1 cellular context compared by ENCODE assay signal in genomic region chr14:77616454-77617229, GRCh38.
TF ChIP-seq lines count a peak whose summit lies in the region.

A gene with protein sequence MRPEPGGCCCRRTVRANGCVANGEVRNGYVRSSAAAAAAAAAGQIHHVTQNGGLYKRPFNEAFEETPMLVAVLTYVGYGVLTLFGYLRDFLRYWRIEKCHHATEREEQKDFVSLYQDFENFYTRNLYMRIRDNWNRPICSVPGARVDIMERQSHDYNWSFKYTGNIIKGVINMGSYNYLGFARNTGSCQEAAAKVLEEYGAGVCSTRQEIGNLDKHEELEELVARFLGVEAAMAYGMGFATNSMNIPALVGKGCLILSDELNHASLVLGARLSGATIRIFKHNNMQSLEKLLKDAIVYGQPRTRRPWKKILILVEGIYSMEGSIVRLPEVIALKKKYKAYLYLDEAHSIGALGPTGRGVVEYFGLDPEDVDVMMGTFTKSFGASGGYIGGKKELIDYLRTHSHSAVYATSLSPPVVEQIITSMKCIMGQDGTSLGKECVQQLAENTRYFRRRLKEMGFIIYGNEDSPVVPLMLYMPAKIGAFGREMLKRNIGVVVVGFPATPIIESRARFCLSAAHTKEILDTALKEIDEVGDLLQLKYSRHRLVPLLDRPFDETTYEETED (minus strand): TSS chr14:77616637. CDS start chr14:77616579, 58 bp downstream.

TF ChIP-seq in K562, 482 proteins besides CTCF, POLR2A, EP300 and RAD21 (continued from another document and continues in another):
- TF ChIP-seq, protein P1, sequence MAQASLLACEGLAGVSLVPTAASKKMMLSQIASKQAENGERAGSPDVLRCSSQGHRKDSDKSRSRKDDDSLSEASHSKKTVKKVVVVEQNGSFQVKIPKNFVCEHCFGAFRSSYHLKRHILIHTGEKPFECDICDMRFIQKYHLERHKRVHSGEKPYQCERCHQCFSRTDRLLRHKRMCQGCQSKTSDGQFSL (CRISPR knock-in tag; IDR thresholded peaks at IDR 0.05): no peak
- TF ChIP-seq, protein P1 (tag; IDR thresholded peaks at IDR 0.05): no peak
- TF ChIP-seq, protein P2, sequence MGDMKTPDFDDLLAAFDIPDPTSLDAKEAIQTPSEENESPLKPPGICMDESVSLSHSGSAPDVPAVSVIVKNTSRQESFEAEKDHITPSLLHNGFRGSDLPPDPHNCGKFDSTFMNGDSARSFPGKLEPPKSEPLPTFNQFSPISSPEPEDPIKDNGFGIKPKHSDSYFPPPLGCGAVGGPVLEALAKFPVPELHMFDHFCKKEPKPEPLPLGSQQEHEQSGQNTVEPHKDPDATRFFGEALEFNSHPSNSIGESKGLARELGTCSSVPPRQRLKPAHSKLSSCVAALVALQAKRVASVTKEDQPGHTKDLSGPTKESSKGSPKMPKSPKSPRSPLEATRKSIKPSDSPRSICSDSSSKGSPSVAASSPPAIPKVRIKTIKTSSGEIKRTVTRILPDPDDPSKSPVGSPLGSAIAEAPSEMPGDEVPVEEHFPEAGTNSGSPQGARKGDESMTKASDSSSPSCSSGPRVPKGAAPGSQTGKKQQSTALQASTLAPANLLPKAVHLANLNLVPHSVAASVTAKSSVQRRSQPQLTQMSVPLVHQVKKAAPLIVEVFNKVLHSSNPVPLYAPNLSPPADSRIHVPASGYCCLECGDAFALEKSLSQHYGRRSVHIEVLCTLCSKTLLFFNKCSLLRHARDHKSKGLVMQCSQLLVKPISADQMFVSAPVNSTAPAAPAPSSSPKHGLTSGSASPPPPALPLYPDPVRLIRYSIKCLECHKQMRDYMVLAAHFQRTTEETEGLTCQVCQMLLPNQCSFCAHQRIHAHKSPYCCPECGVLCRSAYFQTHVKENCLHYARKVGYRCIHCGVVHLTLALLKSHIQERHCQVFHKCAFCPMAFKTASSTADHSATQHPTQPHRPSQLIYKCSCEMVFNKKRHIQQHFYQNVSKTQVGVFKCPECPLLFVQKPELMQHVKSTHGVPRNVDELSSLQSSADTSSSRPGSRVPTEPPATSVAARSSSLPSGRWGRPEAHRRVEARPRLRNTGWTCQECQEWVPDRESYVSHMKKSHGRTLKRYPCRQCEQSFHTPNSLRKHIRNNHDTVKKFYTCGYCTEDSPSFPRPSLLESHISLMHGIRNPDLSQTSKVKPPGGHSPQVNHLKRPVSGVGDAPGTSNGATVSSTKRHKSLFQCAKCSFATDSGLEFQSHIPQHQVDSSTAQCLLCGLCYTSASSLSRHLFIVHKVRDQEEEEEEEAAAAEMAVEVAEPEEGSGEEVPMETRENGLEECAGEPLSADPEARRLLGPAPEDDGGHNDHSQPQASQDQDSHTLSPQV (IDR thresholded peaks at IDR 0.05): no peak
- TF ChIP-seq, protein P3, sequence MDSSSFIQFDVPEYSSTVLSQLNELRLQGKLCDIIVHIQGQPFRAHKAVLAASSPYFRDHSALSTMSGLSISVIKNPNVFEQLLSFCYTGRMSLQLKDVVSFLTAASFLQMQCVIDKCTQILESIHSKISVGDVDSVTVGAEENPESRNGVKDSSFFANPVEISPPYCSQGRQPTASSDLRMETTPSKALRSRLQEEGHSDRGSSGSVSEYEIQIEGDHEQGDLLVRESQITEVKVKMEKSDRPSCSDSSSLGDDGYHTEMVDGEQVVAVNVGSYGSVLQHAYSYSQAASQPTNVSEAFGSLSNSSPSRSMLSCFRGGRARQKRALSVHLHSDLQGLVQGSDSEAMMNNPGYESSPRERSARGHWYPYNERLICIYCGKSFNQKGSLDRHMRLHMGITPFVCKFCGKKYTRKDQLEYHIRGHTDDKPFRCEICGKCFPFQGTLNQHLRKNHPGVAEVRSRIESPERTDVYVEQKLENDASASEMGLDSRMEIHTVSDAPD (CRISPR knock-in tag; IDR thresholded peaks at IDR 0.05): no peak
- TF ChIP-seq ZNF165 (CRISPR knock-in tag; IDR thresholded peaks at IDR 0.05; ENCODE audit: borderline replicate concordance) (no peak), EZH2 (IDR thresholded peaks at IDR 0.05; ENCODE audit: borderline replicate concordance, low read depth, low read length) (no peak), ZNF263 (CRISPR knock-in tag; IDR thresholded peaks at IDR 0.05; ENCODE audit: borderline replicate concordance) (no peak), ZNF717 (CRISPR knock-in tag; IDR thresholded peaks at IDR 0.05) (no peak), ETV6 (IDR thresholded peaks at IDR 0.05; ENCODE audit: borderline replicate concordance in 1 of 2, low read depth in 2 of 2, low read length in 1 of 2) (no peak), ETV6 (CRISPR knock-in tag; IDR thresholded peaks at IDR 0.05; ENCODE audit: borderline replicate concordance) (no peak), RBM34 (IDR thresholded peaks at IDR 0.05; ENCODE audit: borderline replicate concordance, insufficient read depth, low read length) (no peak), HINFP (tag; conservative IDR thresholded peaks at IDR 0.05; ENCODE audit: low read depth) (no peak), CBFB (CRISPR knock-in tag; IDR thresholded peaks at IDR 0.05) (no peak), EP400 (IDR thresholded peaks at IDR 0.05) (peak; percentile 57), ESRRB (CRISPR knock-in tag; IDR thresholded peaks at IDR 0.05; ENCODE audit: borderline replicate concordance) (no peak), CSDE1 (IDR thresholded peaks at IDR 0.05) (no peak), TAF9B (IDR thresholded peaks at IDR 0.05; ENCODE audit: partially characterized antibody) (no peak), ZNF12 (CRISPR knock-in tag; IDR thresholded peaks at IDR 0.05) (no peak), PHTF2 (CRISPR knock-in tag; IDR thresholded peaks at IDR 0.05) (no peak), HDAC6 (IDR thresholded peaks at IDR 0.05; ENCODE audit: low read depth, low read length) (no peak), CTBP1 (IDR thresholded peaks at IDR 0.05; ENCODE audit: borderline replicate concordance) (peak; percentile 64), ZNF184 (CRISPR knock-in tag; IDR thresholded peaks at IDR 0.05) (no peak), ZNF696 (CRISPR knock-in tag; conservative IDR thresholded peaks at IDR 0.05) (no peak), ZNF324 (CRISPR knock-in tag; IDR thresholded peaks at IDR 0.05) (no peak), YY1 (IDR thresholded peaks at IDR 0.05; ENCODE audit: borderline replicate concordance in 1 of 3, control insufficient read depth in 1 of 3, extremely low read depth in 1 of 3, insufficient read depth in 3 of 3, insufficient read length in 1 of 3, insufficient replicate concordance in 2 of 3, low read depth in 1 of 3, low read length in 2 of 3) (peak in 2 of 3 experiments; percentile 48 to 57), ZNF77 (CRISPR knock-in tag; IDR thresholded peaks at IDR 0.05) (no peak), HDGF (IDR thresholded peaks at IDR 0.05) (no peak), NFE2 (IDR thresholded peaks at IDR 0.05; ENCODE audit: low read depth) (no peak), MTA3 (IDR thresholded peaks at IDR 0.05; ENCODE audit: borderline replicate concordance) (peak; percentile 26; the same call in 1 of the 2 replicates)
- TF ChIP-seq, protein P4, sequence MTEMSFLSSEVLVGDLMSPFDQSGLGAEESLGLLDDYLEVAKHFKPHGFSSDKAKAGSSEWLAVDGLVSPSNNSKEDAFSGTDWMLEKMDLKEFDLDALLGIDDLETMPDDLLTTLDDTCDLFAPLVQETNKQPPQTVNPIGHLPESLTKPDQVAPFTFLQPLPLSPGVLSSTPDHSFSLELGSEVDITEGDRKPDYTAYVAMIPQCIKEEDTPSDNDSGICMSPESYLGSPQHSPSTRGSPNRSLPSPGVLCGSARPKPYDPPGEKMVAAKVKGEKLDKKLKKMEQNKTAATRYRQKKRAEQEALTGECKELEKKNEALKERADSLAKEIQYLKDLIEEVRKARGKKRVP (CRISPR knock-in tag; IDR thresholded peaks at IDR 0.05): no peak
- TF ChIP-seq, protein P5, sequence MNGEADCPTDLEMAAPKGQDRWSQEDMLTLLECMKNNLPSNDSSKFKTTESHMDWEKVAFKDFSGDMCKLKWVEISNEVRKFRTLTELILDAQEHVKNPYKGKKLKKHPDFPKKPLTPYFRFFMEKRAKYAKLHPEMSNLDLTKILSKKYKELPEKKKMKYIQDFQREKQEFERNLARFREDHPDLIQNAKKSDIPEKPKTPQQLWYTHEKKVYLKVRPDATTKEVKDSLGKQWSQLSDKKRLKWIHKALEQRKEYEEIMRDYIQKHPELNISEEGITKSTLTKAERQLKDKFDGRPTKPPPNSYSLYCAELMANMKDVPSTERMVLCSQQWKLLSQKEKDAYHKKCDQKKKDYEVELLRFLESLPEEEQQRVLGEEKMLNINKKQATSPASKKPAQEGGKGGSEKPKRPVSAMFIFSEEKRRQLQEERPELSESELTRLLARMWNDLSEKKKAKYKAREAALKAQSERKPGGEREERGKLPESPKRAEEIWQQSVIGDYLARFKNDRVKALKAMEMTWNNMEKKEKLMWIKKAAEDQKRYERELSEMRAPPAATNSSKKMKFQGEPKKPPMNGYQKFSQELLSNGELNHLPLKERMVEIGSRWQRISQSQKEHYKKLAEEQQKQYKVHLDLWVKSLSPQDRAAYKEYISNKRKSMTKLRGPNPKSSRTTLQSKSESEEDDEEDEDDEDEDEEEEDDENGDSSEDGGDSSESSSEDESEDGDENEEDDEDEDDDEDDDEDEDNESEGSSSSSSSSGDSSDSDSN (IDR thresholded peaks at IDR 0.05; ENCODE audit: borderline replicate concordance in 1 of 2, low read depth in 2 of 2, low read length in 2 of 2): 0 out of 4 replicates have a peak, but pooled peaks of 1 of the 2 experiments have one; percentile 39
- TF ChIP-seq, protein P6, sequence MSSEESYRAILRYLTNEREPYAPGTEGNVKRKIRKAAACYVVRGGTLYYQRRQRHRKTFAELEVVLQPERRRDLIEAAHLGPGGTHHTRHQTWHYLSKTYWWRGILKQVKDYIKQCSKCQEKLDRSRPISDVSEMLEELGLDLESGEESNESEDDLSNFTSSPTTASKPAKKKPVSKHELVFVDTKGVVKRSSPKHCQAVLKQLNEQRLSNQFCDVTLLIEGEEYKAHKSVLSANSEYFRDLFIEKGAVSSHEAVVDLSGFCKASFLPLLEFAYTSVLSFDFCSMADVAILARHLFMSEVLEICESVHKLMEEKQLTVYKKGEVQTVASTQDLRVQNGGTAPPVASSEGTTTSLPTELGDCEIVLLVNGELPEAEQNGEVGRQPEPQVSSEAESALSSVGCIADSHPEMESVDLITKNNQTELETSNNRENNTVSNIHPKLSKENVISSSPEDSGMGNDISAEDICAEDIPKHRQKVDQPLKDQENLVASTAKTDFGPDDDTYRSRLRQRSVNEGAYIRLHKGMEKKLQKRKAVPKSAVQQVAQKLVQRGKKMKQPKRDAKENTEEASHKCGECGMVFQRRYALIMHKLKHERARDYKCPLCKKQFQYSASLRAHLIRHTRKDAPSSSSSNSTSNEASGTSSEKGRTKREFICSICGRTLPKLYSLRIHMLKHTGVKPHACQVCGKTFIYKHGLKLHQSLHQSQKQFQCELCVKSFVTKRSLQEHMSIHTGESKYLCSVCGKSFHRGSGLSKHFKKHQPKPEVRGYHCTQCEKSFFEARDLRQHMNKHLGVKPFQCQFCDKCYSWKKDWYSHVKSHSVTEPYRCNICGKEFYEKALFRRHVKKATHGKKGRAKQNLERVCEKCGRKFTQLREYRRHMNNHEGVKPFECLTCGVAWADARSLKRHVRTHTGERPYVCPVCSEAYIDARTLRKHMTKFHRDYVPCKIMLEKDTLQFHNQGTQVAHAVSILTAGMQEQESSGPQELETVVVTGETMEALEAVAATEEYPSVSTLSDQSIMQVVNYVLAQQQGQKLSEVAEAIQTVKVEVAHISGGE (CRISPR knock-in tag; IDR thresholded peaks at IDR 0.05): peak in 1 of 3 experiments; percentile 74; a peak in 2 of 6 replicates
- TF ChIP-seq, protein P7, sequence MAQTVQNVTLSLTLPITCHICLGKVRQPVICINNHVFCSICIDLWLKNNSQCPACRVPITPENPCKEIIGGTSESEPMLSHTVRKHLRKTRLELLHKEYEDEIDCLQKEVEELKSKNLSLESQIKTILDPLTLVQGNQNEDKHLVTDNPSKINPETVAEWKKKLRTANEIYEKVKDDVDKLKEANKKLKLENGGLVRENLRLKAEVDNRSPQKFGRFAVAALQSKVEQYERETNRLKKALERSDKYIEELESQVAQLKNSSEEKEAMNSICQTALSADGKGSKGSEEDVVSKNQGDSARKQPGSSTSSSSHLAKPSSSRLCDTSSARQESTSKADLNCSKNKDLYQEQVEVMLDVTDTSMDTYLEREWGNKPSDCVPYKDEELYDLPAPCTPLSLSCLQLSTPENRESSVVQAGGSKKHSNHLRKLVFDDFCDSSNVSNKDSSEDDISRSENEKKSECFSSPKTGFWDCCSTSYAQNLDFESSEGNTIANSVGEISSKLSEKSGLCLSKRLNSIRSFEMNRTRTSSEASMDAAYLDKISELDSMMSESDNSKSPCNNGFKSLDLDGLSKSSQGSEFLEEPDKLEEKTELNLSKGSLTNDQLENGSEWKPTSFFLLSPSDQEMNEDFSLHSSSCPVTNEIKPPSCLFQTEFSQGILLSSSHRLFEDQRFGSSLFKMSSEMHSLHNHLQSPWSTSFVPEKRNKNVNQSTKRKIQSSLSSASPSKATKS (CRISPR knock-in tag; IDR thresholded peaks at IDR 0.05): no peak
- TF ChIP-seq, protein P8, sequence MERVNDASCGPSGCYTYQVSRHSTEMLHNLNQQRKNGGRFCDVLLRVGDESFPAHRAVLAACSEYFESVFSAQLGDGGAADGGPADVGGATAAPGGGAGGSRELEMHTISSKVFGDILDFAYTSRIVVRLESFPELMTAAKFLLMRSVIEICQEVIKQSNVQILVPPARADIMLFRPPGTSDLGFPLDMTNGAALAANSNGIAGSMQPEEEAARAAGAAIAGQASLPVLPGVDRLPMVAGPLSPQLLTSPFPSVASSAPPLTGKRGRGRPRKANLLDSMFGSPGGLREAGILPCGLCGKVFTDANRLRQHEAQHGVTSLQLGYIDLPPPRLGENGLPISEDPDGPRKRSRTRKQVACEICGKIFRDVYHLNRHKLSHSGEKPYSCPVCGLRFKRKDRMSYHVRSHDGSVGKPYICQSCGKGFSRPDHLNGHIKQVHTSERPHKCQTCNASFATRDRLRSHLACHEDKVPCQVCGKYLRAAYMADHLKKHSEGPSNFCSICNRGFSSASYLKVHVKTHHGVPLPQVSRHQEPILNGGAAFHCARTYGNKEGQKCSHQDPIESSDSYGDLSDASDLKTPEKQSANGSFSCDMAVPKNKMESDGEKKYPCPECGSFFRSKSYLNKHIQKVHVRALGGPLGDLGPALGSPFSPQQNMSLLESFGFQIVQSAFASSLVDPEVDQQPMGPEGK (CRISPR knock-in tag; IDR thresholded peaks at IDR 0.05; ENCODE audit: borderline replicate concordance): no peak
